ENCODE assay signal across 1 cellular context in genomic region chr12:101608301-101609133, GRCh38.
TF ChIP-seq lines count a peak whose summit lies in the region.

No MANE protein-coding gene starts in this region.

TF ChIP-seq in HepG2, 621 proteins besides CTCF, POLR2A, EP300 and RAD21 (continued from another document and continues in another):
- TF ChIP-seq PAXIP1 (CRISPR knock-in tag; conservative IDR thresholded peaks at IDR 0.05) (peak; percentile 100), ZBTB49 (CRISPR knock-in tag; IDR thresholded peaks at IDR 0.05; ENCODE audit: borderline replicate concordance) (no peak; the same call in 1 of the 2 replicates), HMG20B (CRISPR knock-in tag; conservative IDR thresholded peaks at IDR 0.05) (peak; percentile 95), KLF12 (CRISPR knock-in tag; IDR thresholded peaks at IDR 0.05; ENCODE audit: borderline replicate concordance) (no peak), FOXK1 (CRISPR knock-in tag; IDR thresholded peaks at IDR 0.05; ENCODE audit: borderline replicate concordance, low read depth) (peak; percentile 99), SALL1 (CRISPR knock-in tag; IDR thresholded peaks at IDR 0.05) (peak; percentile 98), SMC3 (IDR thresholded peaks at IDR 0.05; ENCODE audit: low read length) (peak; percentile 69), ZKSCAN8 (CRISPR knock-in tag; IDR thresholded peaks at IDR 0.05; ENCODE audit: borderline replicate concordance) (peak; percentile 54; the same call in 1 of the 2 replicates), ZFP36 (IDR thresholded peaks at IDR 0.05; ENCODE audit: borderline replicate concordance, low read depth, low read length, partially characterized antibody) (peak; percentile 44), ISX (CRISPR knock-in tag; conservative IDR thresholded peaks at IDR 0.05) (no peak), HNF4A (CRISPR knock-in tag; IDR thresholded peaks at IDR 0.05) (peak; percentile 99), ZNF362 (CRISPR knock-in tag; IDR thresholded peaks at IDR 0.05; ENCODE audit: borderline replicate concordance) (peak; percentile 65; the same call in 1 of the 2 replicates), ZNF713 (CRISPR knock-in tag; IDR thresholded peaks at IDR 0.05) (no peak), CSRNP1 (CRISPR knock-in tag; IDR thresholded peaks at IDR 0.05) (peak; percentile 36; the same call in 1 of the 2 replicates), ZBTB34 (CRISPR knock-in tag; IDR thresholded peaks at IDR 0.05) (no peak; the same call in 1 of the 2 replicates), ZNF260 (CRISPR knock-in tag; IDR thresholded peaks at IDR 0.05; ENCODE audit: borderline replicate concordance, low read depth) (no peak), UBTF (CRISPR knock-in tag; IDR thresholded peaks at IDR 0.05) (no peak), ZNF792 (CRISPR knock-in tag; IDR thresholded peaks at IDR 0.05) (peak; percentile 85; the same call in 1 of the 2 replicates), ZNF329 (CRISPR knock-in tag; IDR thresholded peaks at IDR 0.05; ENCODE audit: low read depth) (no peak), ZNF317 (CRISPR knock-in tag; IDR thresholded peaks at IDR 0.05) (no peak), MLXIP (CRISPR knock-in tag; IDR thresholded peaks at IDR 0.05; ENCODE audit: borderline replicate concordance) (no peak), MYPOP (CRISPR knock-in tag; IDR thresholded peaks at IDR 0.05) (peak; percentile 78; the same call in 1 of the 2 replicates), TCF7L2 (IDR thresholded peaks at IDR 0.05; ENCODE audit: low read depth, low read length) (peak; percentile 91), RELA (CRISPR knock-in tag; IDR thresholded peaks at IDR 0.05) (no peak), FOXA1 (IDR thresholded peaks at IDR 0.05) (peak; percentile 95), FOXA1 (CRISPR knock-in tag; IDR thresholded peaks at IDR 0.05) (peak; percentile 100), ZNF766 (CRISPR knock-in tag; IDR thresholded peaks at IDR 0.05; ENCODE audit: borderline replicate concordance) (no peak), TBL1XR1 (IDR thresholded peaks at IDR 0.05; ENCODE audit: borderline replicate concordance, low read length, partially characterized antibody) (peak; percentile 94), ZNF253 (CRISPR knock-in tag; IDR thresholded peaks at IDR 0.05; ENCODE audit: borderline replicate concordance) (no peak), THYN1 (CRISPR knock-in tag; IDR thresholded peaks at IDR 0.05; ENCODE audit: borderline replicate concordance, low read depth) (no peak), ZBTB10 (CRISPR knock-in tag; IDR thresholded peaks at IDR 0.05; ENCODE audit: borderline replicate concordance) (peak; percentile 97), SIX4 (CRISPR knock-in tag; IDR thresholded peaks at IDR 0.05) (peak; percentile 89), EHMT2 (IDR thresholded peaks at IDR 0.05; ENCODE audit: borderline replicate concordance, low read depth, low read length) (peak; percentile 54; the same call in 1 of the 2 replicates), ZBTB39 (CRISPR knock-in tag; IDR thresholded peaks at IDR 0.05) (peak; percentile 87; the same call in 1 of the 2 replicates), NR3C1 (CRISPR knock-in tag; IDR thresholded peaks at IDR 0.05) (no peak)
